ENCODE assay signal across 12 cellular contexts in the genomic region with DNA sequence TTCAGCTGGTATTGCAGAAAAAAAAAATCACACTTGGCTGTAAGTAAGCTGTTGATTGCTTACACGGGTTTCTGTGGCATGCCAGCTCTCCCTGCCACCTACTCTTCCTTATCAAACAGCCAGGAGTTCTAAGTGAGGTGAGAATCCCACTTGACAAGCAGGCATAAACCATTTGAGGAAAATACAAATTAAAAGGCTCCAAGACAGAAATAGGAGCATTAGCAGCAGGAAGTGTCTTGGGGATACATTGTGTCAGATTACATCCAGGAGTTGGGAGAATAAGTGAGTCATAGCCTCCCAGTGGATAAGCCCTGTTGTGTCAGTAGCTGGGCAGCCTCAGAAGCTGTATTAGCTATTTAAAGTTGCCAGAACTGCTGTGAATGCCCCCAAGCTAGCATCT.
A peak's percentile ranks its signal among the peaks of the same experiment; 100 is the strongest.
DNase-seq lines count a peak whose midpoint lies in the region; ATAC-seq, FAIRE-seq and TF ChIP-seq lines count a peak whose summit lies in the region.
"Had no signal": no experiment of that assay in that cellular context is flagged by ENCODE, and none has a peak within 500 bp of the region (broad histone marks: within the 10 kb centered on the region; RNA-seq: fewer than 3 reads in every experiment).

No MANE protein-coding gene starts in this region.

- H3K36me3 Mint-ChIP-seq in activated CD8-positive, alpha-beta T cell treated with anti-CD3 and anti-CD28 coated beads, Interleukin-2, amount 10 ng/mL, durations not matched to agents 7 days and 5 days (ENCODE audit: low read depth): no peaks in the 10 kb centered on the region

- H3K4me1 Mint-ChIP-seq in activated CD8-positive, alpha-beta T cell treated with anti-CD3 and anti-CD28 coated beads, Interleukin-2, amount 10 ng/mL, durations not matched to agents 7 days and 5 days (ENCODE audit: low read depth): no peaks in the 10 kb centered on the region

- ATAC-seq in activated CD8-positive, alpha-beta T cell treated with anti-CD3 and anti-CD28 coated beads, Interleukin-2, amount 10 ng/mL, durations not matched to agents 7 days and 5 days: no peak

- peak; percentile 59 for DNase-seq in H7
- peak; percentile 35 for DNase-seq in RPMI7951 (ENCODE audit: low read depth)
- DNase-seq in fibroblast of villous mesenchyme (ENCODE audit: low read depth): peak; percentile 53
- DNase-seq in occipital lobe (lab: John Stamatoyannopoulos, UW): peak; percentile 7
- no peak for DNase-seq in GM12892 (ENCODE audit: insufficient read length)
- no peak for DNase-seq in A172 (ENCODE audit: low spot score)
- DNase-seq in NCI-H2227 (lab: John Stamatoyannopoulos, UW; ENCODE audit: unreplicated experiment): no peak
- no peak for DNase-seq in activated CD8-positive, alpha-beta T cell treated with anti-CD3 and anti-CD28 coated beads, Interleukin-2, amount 10 ng/mL, durations not matched to agents 7 days and 5 days
- DNase-seq: activated effector memory CD4-positive, alpha-beta T cell treated with Interleukin-2 at 50 U/mL for 16 hours; MM.1S; RPMI8226 had no signal

- CTCF ChIA-PET in activated CD8-positive, alpha-beta T cell treated with anti-CD3 and anti-CD28 coated beads, Interleukin-2, amount 10 ng/mL, durations not matched to agents 7 days and 5 days (lab: Charles Lee): no interaction called here

- no peaks in the 10 kb centered on the region for H3K27me3 Mint-ChIP-seq in activated CD8-positive, alpha-beta T cell treated with anti-CD3 and anti-CD28 coated beads, Interleukin-2, amount 10 ng/mL, durations not matched to agents 7 days and 5 days (ENCODE audit: low read depth)

- H3K36me3 ChIP-seq in H7 (replicated peaks; ENCODE audit: control insufficient read depth, insufficient read depth, low read length): no peaks in the 10 kb centered on the region

- POLR2A ChIA-PET in activated CD8-positive, alpha-beta T cell treated with anti-CD3 and anti-CD28 coated beads, Interleukin-2, amount 10 ng/mL, durations not matched to agents 7 days and 5 days (lab: Charles Lee): no interaction called here

- no peak overlapping the region for H3K4me3 Mint-ChIP-seq in activated CD8-positive, alpha-beta T cell treated with anti-CD3 and anti-CD28 coated beads, Interleukin-2, amount 10 ng/mL, durations not matched to agents 7 days and 5 days

- H3K4me3 ChIP-seq in H7 (ENCODE audit: insufficient read depth, low read depth, low read length) (no peak overlapping the region), fibroblast of villous mesenchyme (ENCODE audit: low read depth, low read length) (no peak overlapping the region)
- H3K4me3 ChIP-seq: dorsolateral prefrontal cortex had no signal

- no peaks in the 10 kb centered on the region for H3K27me3 ChIP-seq in H7 (ENCODE audit: control insufficient read depth, insufficient read depth, low read length)
- H3K27me3 ChIP-seq: dorsolateral prefrontal cortex had no signal

- no peak for TF ChIP-seq POLR2A in GM12892 (IDR thresholded peaks at IDR 0.05; ENCODE audit: low read depth, low read length)

- H3K27ac Mint-ChIP-seq in activated CD8-positive, alpha-beta T cell treated with anti-CD3 and anti-CD28 coated beads, Interleukin-2, amount 10 ng/mL, durations not matched to agents 7 days and 5 days: no peak overlapping the region

- no peaks in the 10 kb centered on the region for H3K9me3 Mint-ChIP-seq in activated CD8-positive, alpha-beta T cell treated with anti-CD3 and anti-CD28 coated beads, Interleukin-2, amount 10 ng/mL, durations not matched to agents 7 days and 5 days (ENCODE audit: insufficient read depth)

- FAIRE-seq in GM12892 (lab: Jason Lieb, UNC): no peak

- no peak for TF ChIP-seq CTCF in fibroblast of villous mesenchyme (IDR thresholded peaks at IDR 0.05; ENCODE audit: insufficient read depth, low read depth, low read length)

Comparison
In these comparisons a context has a peak if more than half of its experiments do, and no peak if none do; other contexts are left out.
1. DNase-seq: peak in H7 (single experiment), RPMI7951 (single experiment), fibroblast of villous mesenchyme (single experiment) and occipital lobe (single experiment); none in GM12892 (single experiment), A172 (single experiment), NCI-H2227 (single experiment) and activated CD8-positive, alpha-beta T cell treated with anti-CD3 and anti-CD28 coated beads, Interleukin-2, amount 10 ng/mL, durations not matched to agents 7 days and 5 days (single experiment).